ENCODE assay signal across 1 cellular context in genomic region chr6:42104807-42105713, GRCh38.
TF ChIP-seq lines count a peak whose summit lies in the region.

No MANE protein-coding gene starts in this region.

TF ChIP-seq in HepG2, 621 proteins besides CTCF, POLR2A, EP300 and RAD21:
- TF ChIP-seq ZFYVE20 (CRISPR knock-in tag; IDR thresholded peaks at IDR 0.05; ENCODE audit: borderline replicate concordance, low read depth) (no peak), KDM5B (CRISPR knock-in tag; IDR thresholded peaks at IDR 0.05; ENCODE audit: borderline replicate concordance) (no peak), AGO2 (optimal IDR thresholded peaks at IDR 0.05; ENCODE audit: low read depth, low read length) (peak; percentile 14), MED8 (CRISPR knock-in tag; IDR thresholded peaks at IDR 0.05; ENCODE audit: insufficient replicate concordance) (peak; percentile 12), ZNF24 (IDR thresholded peaks at IDR 0.05) (no peak)
